11 cellular contexts compared by ENCODE assay signal in genomic region chr6:39823187-39823815, GRCh38. TPM values are rescaled to one million over a fixed set of nuclear protein-coding genes. Genes with fewer than 3 reads are reported as not detected.
DNase-seq lines count a peak whose midpoint lies in the region; ATAC-seq and TF ChIP-seq lines count a peak whose summit lies in the region.
"Had no signal": no experiment of that assay in that cellular context is flagged by ENCODE, and none has a peak within 500 bp of the region (broad histone marks: within the 10 kb centered on the region; RNA-seq: fewer than 3 reads in every experiment).

No MANE protein-coding gene starts in this region.

- H3K36me3 ChIP-seq in parathyroid adenoma (ENCODE audit: control insufficient read depth, insufficient read depth, low read length) (no peaks in the 10 kb centered on the region), uterus (no peaks in the 10 kb centered on the region)

- H2AFZ ChIP-seq in parathyroid adenoma, result no peak overlapping the region

- intact Hi-C loops in left ventricle myocardium superior (cut with micrococcal nuclease) (no loop called here), uterus (cut with DNase I; ENCODE audit: low total_unique reads) (no loop called here)

- TF ChIP-seq POLR2A in uterus (IDR thresholded peaks at IDR 0.05), result no peak

- DNase-seq in caudate nucleus (lab: John Stamatoyannopoulos, UW), result peak in 3 of 61 donors; percentile 10 to 30 (median 15)
- DNase-seq in left ventricle myocardium superior, result peak; percentile 64
- peak; percentile 52 to 58 for DNase-seq in uterus
- DNase-seq in stimulated activated CD4-positive, alpha-beta T cell treated with anti-CD3 and anti-CD28 coated beads, Interleukin-1b, Interleukin-23, amount 100 ng/mL, for 48 hours, result no peak
- no peak for DNase-seq in nephron progenitor cell
- no peak for DNase-seq in DMS153 treated with DMSO at 0.1 percent for 48 hours (lab: John Stamatoyannopoulos, UW; ENCODE audit: unreplicated experiment)
- DNase-seq: activated CD8-positive, alpha-beta memory T cell treated with anti-CD3 and anti-CD28 coated beads, Interleukin-2, amount 10 ng/mL, durations not matched to agents 7 days and 5 days; amniotic stem cell; NCI-H446 had no signal

- no peak overlapping the region for H3K4me3 Mint-ChIP-seq in nephron progenitor cell
- H3K4me3 Mint-ChIP-seq: activated CD8-positive, alpha-beta memory T cell treated with anti-CD3 and anti-CD28 coated beads, Interleukin-2, amount 10 ng/mL, durations not matched to agents 7 days and 5 days; stimulated activated memory B cell treated with anti-CD40 and anti-IgM and Interleukin-4, amounts not matched to agents 10 μg/mL and 1 μg/mL and 100 μg/mL, for 72 hours had no signal

- no peaks in the 10 kb centered on the region for H3K36me3 Mint-ChIP-seq in nephron progenitor cell (ENCODE audit: low read depth)
- H3K36me3 Mint-ChIP-seq: activated CD8-positive, alpha-beta memory T cell treated with anti-CD3 and anti-CD28 coated beads, Interleukin-2, amount 10 ng/mL, durations not matched to agents 7 days and 5 days; stimulated activated memory B cell treated with anti-CD40 and anti-IgM and Interleukin-4, amounts not matched to agents 10 μg/mL and 1 μg/mL and 100 μg/mL, for 72 hours had no signal

- H3K79me2 ChIP-seq in parathyroid adenoma, result no peaks in the 10 kb centered on the region

- H3K4me1 Mint-ChIP-seq in nephron progenitor cell, result peaks cover 59% of the 10 kb centered on the region
- H3K4me1 Mint-ChIP-seq: activated CD8-positive, alpha-beta memory T cell treated with anti-CD3 and anti-CD28 coated beads, Interleukin-2, amount 10 ng/mL, durations not matched to agents 7 days and 5 days; stimulated activated memory B cell treated with anti-CD40 and anti-IgM and Interleukin-4, amounts not matched to agents 10 μg/mL and 1 μg/mL and 100 μg/mL, for 72 hours had no signal

- no peak overlapping the region for H3K4me2 ChIP-seq in parathyroid adenoma (ENCODE audit: low read length)

- H3K27ac Mint-ChIP-seq in nephron progenitor cell, result no peak overlapping the region
- H3K27ac Mint-ChIP-seq: activated CD8-positive, alpha-beta memory T cell treated with anti-CD3 and anti-CD28 coated beads, Interleukin-2, amount 10 ng/mL, durations not matched to agents 7 days and 5 days; stimulated activated memory B cell treated with anti-CD40 and anti-IgM and Interleukin-4, amounts not matched to agents 10 μg/mL and 1 μg/mL and 100 μg/mL, for 72 hours had no signal

- H3K4me3 ChIP-seq in parathyroid adenoma (ENCODE audit: low read depth, low read length), result no peak overlapping the region
- H3K4me3 ChIP-seq in uterus, result no peak overlapping the region

- H3K27me3 Mint-ChIP-seq in nephron progenitor cell (ENCODE audit: low read depth, poor library complexity), result peaks cover 9% of the 10 kb centered on the region
- H3K27me3 Mint-ChIP-seq: activated CD8-positive, alpha-beta memory T cell treated with anti-CD3 and anti-CD28 coated beads, Interleukin-2, amount 10 ng/mL, durations not matched to agents 7 days and 5 days had no signal

- H3K27me3 ChIP-seq in parathyroid adenoma (ENCODE audit: control insufficient read depth, insufficient read depth, low read length) (no peaks in the 10 kb centered on the region), uterus (no peaks in the 10 kb centered on the region)

- no peak overlapping the region for H3K9ac ChIP-seq in parathyroid adenoma

- no peaks in the 10 kb centered on the region for H3K9me3 Mint-ChIP-seq in nephron progenitor cell
- H3K9me3 Mint-ChIP-seq: stimulated activated memory B cell treated with anti-CD40 and anti-IgM and Interleukin-4, amounts not matched to agents 10 μg/mL and 1 μg/mL and 100 μg/mL, for 72 hours had no signal

- H3K9me3 ChIP-seq in parathyroid adenoma (ENCODE audit: control insufficient read depth, low read length) (no peaks in the 10 kb centered on the region), uterus (no peaks in the 10 kb centered on the region)

- H3K4me1 ChIP-seq in parathyroid adenoma, result peaks cover 3% of the 10 kb centered on the region
- H3K4me1 ChIP-seq in uterus, result no peaks in the 10 kb centered on the region

- TF ChIP-seq CTCF in parathyroid adenoma (IDR thresholded peaks at IDR 0.05) (no peak), uterus (IDR thresholded peaks at IDR 0.05) (no peak), nephron progenitor cell (IDR thresholded peaks at IDR 0.05) (no peak)

- H3K27ac ChIP-seq in caudate nucleus (ENCODE audit: low read depth, low read length) (peak overlapping the region; percentile 79), parathyroid adenoma (peak overlapping the region; percentile 37), uterus (peak overlapping the region; percentile 35 to 80)

- ATAC-seq in left ventricle myocardium superior, result peak; percentile 75
- ATAC-seq: activated CD8-positive, alpha-beta memory T cell treated with anti-CD3 and anti-CD28 coated beads, Interleukin-2, amount 10 ng/mL, durations not matched to agents 7 days and 5 days; stimulated activated memory B cell treated with anti-CD40 and anti-IgM and Interleukin-4, amounts not matched to agents 10 μg/mL and 1 μg/mL and 100 μg/mL, for 72 hours had no signal

RNA-seq across cellular contexts. Expression of gene DAAM2, which starts 31.1 kb away (rescaled TPM):
- total RNA-seq in left ventricle myocardium superior (16.1 TPM), uterus (10 to 100 TPM; 11.0 to 43.3 (median 26.4) TPM)
- total RNA-seq: activated CD8-positive, alpha-beta memory T cell treated with anti-CD3 and anti-CD28 coated beads, Interleukin-2, amount 10 ng/mL, durations not matched to agents 7 days and 5 days had no signal

Comparison
In these comparisons a context has a peak if more than half of its experiments do, and no peak if none do; other contexts are left out.
1. DNase-seq: peak in left ventricle myocardium superior (single experiment) and uterus (2 of 2); none in stimulated activated CD4-positive, alpha-beta T cell treated with anti-CD3 and anti-CD28 coated beads, Interleukin-1b, Interleukin-23, amount 100 ng/mL, for 48 hours (single experiment), nephron progenitor cell (single experiment) and DMS153 treated with DMSO at 0.1 percent for 48 hours (single experiment).
2. Peak in every context shown above with its lines, with median percentiles within 50 percentile points of each other: H3K27ac ChIP-seq.